Comparison of ENCODE assay signal across 18 cellular contexts in genomic region chr11:1701041-1701807, GRCh38. TPM values are rescaled to one million over a fixed set of nuclear protein-coding genes. Genes with fewer than 3 reads are reported as not detected.
A peak's percentile ranks its signal among the peaks of the same experiment; 100 is the strongest.
DNase-seq lines count a peak whose midpoint lies in the region; ATAC-seq, FAIRE-seq and TF ChIP-seq lines count a peak whose summit lies in the region.
"Had no signal": no experiment of that assay in that cellular context is flagged by ENCODE, and none has a peak within 500 bp of the region (broad histone marks: within the 10 kb centered on the region; RNA-seq: fewer than 3 reads in every experiment).

No MANE protein-coding gene starts in this region.

- FAIRE-seq in astrocyte (lab: Jason Lieb, UNC): no peak

- intact Hi-C loops in cardiac septum (cut with DNase I): no loop called here

- peaks cover 10% of the 10 kb centered on the region for H3K4me1 ChIP-seq in CD8-positive, alpha-beta memory T cell (ENCODE audit: insufficient read depth, low read length)
- peaks cover 4% of the 10 kb centered on the region for H3K4me1 ChIP-seq in astrocyte (ENCODE audit: insufficient read depth, low read length)
- no peaks in the 10 kb centered on the region for H3K4me1 ChIP-seq in osteoblast (ENCODE audit: insufficient read depth, low read length)
- H3K4me1 ChIP-seq in upper lobe of left lung: no peaks in the 10 kb centered on the region

- H3K9me3 ChIP-seq in CD8-positive, alpha-beta memory T cell (ENCODE audit: low read length): no peaks in the 10 kb centered on the region
- H3K9me3 ChIP-seq in astrocyte (ENCODE audit: insufficient read depth, low read depth, low read length) (no peaks in the 10 kb centered on the region), osteoblast (ENCODE audit: low read depth, low read length) (peaks cover 4% of the 10 kb centered on the region), upper lobe of left lung (no peaks in the 10 kb centered on the region)
- H3K9me3 ChIP-seq: adrenal gland, vagina had no signal

- TF ChIP-seq EP300 in Ishikawa (IDR thresholded peaks at IDR 0.05; ENCODE audit: borderline replicate concordance) (no peak), upper lobe of left lung (IDR thresholded peaks at IDR 0.05) (no peak)

- no peaks in the 10 kb centered on the region for H3K36me3 ChIP-seq in CD8-positive, alpha-beta memory T cell (ENCODE audit: insufficient read depth, low read length)
- H3K36me3 ChIP-seq in astrocyte (ENCODE audit: insufficient read depth, low read length) (no peaks in the 10 kb centered on the region), osteoblast (ENCODE audit: insufficient read depth, low read length) (no peaks in the 10 kb centered on the region), upper lobe of left lung (no peaks in the 10 kb centered on the region)
- H3K36me3 ChIP-seq: adrenal gland; BLaER1 treated with 17β-estradiol and CSF1 and Interleukin-3, amounts not matched to agents 10 nM and 100 nM; vagina had no signal

- WGBS in upper lobe of left lung, 2 donors: 76 to 78% methylated on average over 11 to 14 of the region's 14 CpGs

- POLR2A ChIA-PET in CD8-positive, alpha-beta memory T cell (lab: Charles Lee): no interaction called here

- H3K27me3 Mint-ChIP-seq in CD8-positive, alpha-beta memory T cell: peaks cover 5 to 13% of the 10 kb centered on the region in 2 donors
- peaks cover 53% of the 10 kb centered on the region for H3K27me3 Mint-ChIP-seq in astrocyte (ENCODE audit: low read depth, unreplicated experiment)

- peak overlapping the region; percentile 16 for H2AFZ ChIP-seq in astrocyte (ENCODE audit: low read depth, low read length)
- H2AFZ ChIP-seq in osteoblast (ENCODE audit: low read length): no peak overlapping the region

- H3K4me3 Mint-ChIP-seq in CD8-positive, alpha-beta memory T cell: peak overlapping the region in 4 of 7 donors; percentile 32 to 52 (median 42)
- H3K4me3 Mint-ChIP-seq in astrocyte (ENCODE audit: unreplicated experiment): no peak overlapping the region
- H3K4me3 Mint-ChIP-seq: H9, immature natural killer cell, memory B cell had no signal

- H3K4me1 Mint-ChIP-seq in CD8-positive, alpha-beta memory T cell: peaks cover 18 to 35% (median 28%) of the 10 kb centered on the region in 3 donors
- peaks cover 7% of the 10 kb centered on the region for H3K4me1 Mint-ChIP-seq in astrocyte (ENCODE audit: low read depth, unreplicated experiment)

- H4K20me1 ChIP-seq in astrocyte (ENCODE audit: insufficient read depth, low read length) (no peaks in the 10 kb centered on the region), osteoblast (ENCODE audit: insufficient read depth, low read length) (no peaks in the 10 kb centered on the region)
- H4K20me1 ChIP-seq: BLaER1 treated with 17β-estradiol and CSF1 and Interleukin-3, amounts not matched to agents 10 nM and 100 nM had no signal

- H3K27ac Mint-ChIP-seq in CD8-positive, alpha-beta memory T cell: peak overlapping the region in 5 of 8 donors; percentile 13 to 88 (median 45)
- H3K27ac Mint-ChIP-seq in astrocyte (ENCODE audit: unreplicated experiment): no peak overlapping the region
- H3K27ac Mint-ChIP-seq: H9, memory B cell had no signal

- H3K4me3 ChIP-seq in CD8-positive, alpha-beta memory T cell (ENCODE audit: low read length): peak overlapping the region; percentile 7
- H3K4me3 ChIP-seq in astrocyte (ENCODE audit: insufficient read depth, low read depth, low read length) (no peak overlapping the region), osteoblast (ENCODE audit: insufficient read depth, low read length) (no peak overlapping the region), upper lobe of left lung (no peak overlapping the region)
- H3K4me3 ChIP-seq: adrenal gland; BLaER1 treated with 17β-estradiol and CSF1 and Interleukin-3, amounts not matched to agents 10 nM and 100 nM; vagina had no signal

- H3K4me2 ChIP-seq in astrocyte (ENCODE audit: low read length): no peak overlapping the region
- H3K4me2 ChIP-seq in osteoblast (ENCODE audit: insufficient read depth, low read length): no peak overlapping the region

- peak in 1 of 5 donors; percentile 25 for DNase-seq in CD8-positive, alpha-beta memory T cell
- DNase-seq in astrocyte (ENCODE audit: low read depth): no peak
- DNase-seq in osteoblast (ENCODE audit: insufficient read length, low spot score, missing footprints): peak; percentile 49
- DNase-seq in cardiac septum (ENCODE audit: low spot score): no peak
- DNase-seq in NCI-H1436 treated with DMSO at 0.1 percent for 48 hours (lab: John Stamatoyannopoulos, UW): no peak
- no peak for DNase-seq in upper lobe of left lung
- DNase-seq: DMS79 treated with DMSO at 0.1 percent for 48 hours, H9, immature natural killer cell, NCI-H1105 treated with DMSO at 0.1 percent for 48 hours, occipital lobe had no signal

- no peak for TF ChIP-seq CTCF in astrocyte (IDR thresholded peaks at IDR 0.05; ENCODE audit: insufficient read depth, low read depth, low read length)
- no peak for TF ChIP-seq CTCF in osteoblast (IDR thresholded peaks at IDR 0.05; ENCODE audit: extremely low read depth, low read depth, low read length)
- no peak for TF ChIP-seq CTCF in upper lobe of left lung (IDR thresholded peaks at IDR 0.05)

- peaks cover 3 to 13% (median 11%) of the 10 kb centered on the region in 5 donors for H3K9me3 Mint-ChIP-seq in CD8-positive, alpha-beta memory T cell
- peaks cover 22% of the 10 kb centered on the region for H3K9me3 Mint-ChIP-seq in astrocyte (ENCODE audit: unreplicated experiment)
- H3K9me3 Mint-ChIP-seq: memory B cell had no signal

- H3K27ac ChIP-seq in CD8-positive, alpha-beta memory T cell (ENCODE audit: low read depth, low read length): no peak overlapping the region
- H3K27ac ChIP-seq in astrocyte (ENCODE audit: low read depth, low read length) (no peak overlapping the region), osteoblast (ENCODE audit: low read depth, low read length) (no peak overlapping the region), upper lobe of left lung (no peak overlapping the region)
- H3K27ac ChIP-seq: adrenal gland; BLaER1 treated with 17β-estradiol and CSF1 and Interleukin-3, amounts not matched to agents 10 nM and 100 nM; vagina had no signal

- H3K79me2 ChIP-seq in astrocyte (ENCODE audit: insufficient read depth, low read length) (no peaks in the 10 kb centered on the region), osteoblast (ENCODE audit: insufficient read depth, low read length) (no peaks in the 10 kb centered on the region)

- no peaks in the 10 kb centered on the region for H3K27me3 ChIP-seq in CD8-positive, alpha-beta memory T cell (ENCODE audit: insufficient read depth, low read length, poor library complexity, severe bottlenecking)
- H3K27me3 ChIP-seq in astrocyte (ENCODE audit: insufficient read depth, low read length) (peaks cover 6% of the 10 kb centered on the region), osteoblast (ENCODE audit: insufficient read depth, low read length) (peaks cover 13% of the 10 kb centered on the region), upper lobe of left lung (no peaks in the 10 kb centered on the region)
- H3K27me3 ChIP-seq: adrenal gland; BLaER1 treated with 17β-estradiol and CSF1 and Interleukin-3, amounts not matched to agents 10 nM and 100 nM; vagina had no signal

- no peak overlapping the region for H3K9ac ChIP-seq in astrocyte (ENCODE audit: low read length)
- H3K9ac ChIP-seq: BLaER1 treated with 17β-estradiol and CSF1 and Interleukin-3, amounts not matched to agents 10 nM and 100 nM had no signal

- CTCF ChIA-PET in CD8-positive, alpha-beta memory T cell (lab: Charles Lee): interaction anchor here (0.9 to 3.5 kb wide), 8 partner anchors 8 to 450 kb away, joined by 3 to 21 read pairs (median 4); no protein-coding TSS in a partner anchor

- H3K36me3 Mint-ChIP-seq in CD8-positive, alpha-beta memory T cell: peaks cover 0 to 16% (median 0%) of the 10 kb centered on the region in 3 donors
- no peaks in the 10 kb centered on the region for H3K36me3 Mint-ChIP-seq in astrocyte (ENCODE audit: low read depth, unreplicated experiment)
- H3K36me3 Mint-ChIP-seq: memory B cell had no signal

- no peak for ATAC-seq in upper lobe of left lung (ENCODE audit: low FRiP score in 2 of 2)

- no peak for TF ChIP-seq POLR2A in upper lobe of left lung (IDR thresholded peaks at IDR 0.05)

- no peak for TF ChIP-seq RAD21 in Ishikawa (IDR thresholded peaks at IDR 0.05; ENCODE audit: low read depth)

TF ChIP-seq in Ishikawa, 13 proteins besides CTCF, POLR2A, EP300 and RAD21:
- TF ChIP-seq CEBPB (IDR thresholded peaks at IDR 0.05): no peak
- peak; percentile 92 for TF ChIP-seq EGR1 (IDR thresholded peaks at IDR 0.05)

RNA-seq across cellular contexts. Expression of gene KRTAP5-6, which starts 4.2 kb away (rescaled TPM):
- not detected for total RNA-seq in CD8-positive, alpha-beta memory T cell
- polyA plus RNA-seq in CD8-positive, alpha-beta memory T cell: not detected
- total RNA-seq in astrocyte (not detected in 2 replicates), osteoblast (not detected in 2 replicates), cardiac septum (not detected), upper lobe of left lung (not detected)
- total RNA-seq: activated CD8-positive, alpha-beta memory T cell treated with anti-CD3 and anti-CD28 coated beads for 36 hours; H9; occipital lobe; OCI-LY7; vagina had no signal
- polyA plus RNA-seq: adrenal gland, immature natural killer cell had no signal

RNA-seq across cellular contexts. Expression of gene IFITM10, which starts 49.2 kb away (rescaled TPM):
- under 1 TPM; 0.39 to 0.95 TPM for total RNA-seq in CD8-positive, alpha-beta memory T cell
- 0.10 TPM for polyA plus RNA-seq in CD8-positive, alpha-beta memory T cell
- total RNA-seq in astrocyte (2.0 and 5.1 TPM in 2 replicates), osteoblast (15.0 and 18.1 TPM in 2 replicates), cardiac septum (2.0 TPM), upper lobe of left lung (10 to 100 TPM in 4 of 6 donors, 1 to 10 TPM in 2; 8.7 to 28.3 (median 14.2) TPM)
